In genomic region chr2:158967731-158968395, GRCh38 we compare ENCODE assay signal across 8 cellular contexts. TPM values are rescaled to one million over a fixed set of nuclear protein-coding genes. Genes with fewer than 3 reads are reported as not detected.
DNase-seq lines count a peak whose midpoint lies in the region; ATAC-seq and TF ChIP-seq lines count a peak whose summit lies in the region.

No MANE protein-coding gene starts in this region.

- H3K27ac ChIP-seq in HUES48 (ENCODE audit: low read depth, low read length) (peak overlapping the region; percentile 26), cardiac muscle cell (peak overlapping the region; percentile 96)

- H3K4me1 Mint-ChIP-seq in activated naive CD8-positive, alpha-beta T cell (ENCODE audit: low read depth): peaks cover 15% of the 10 kb centered on the region
- H3K4me1 Mint-ChIP-seq in osteocyte (ENCODE audit: unreplicated experiment): peaks cover 59% of the 10 kb centered on the region

- H3K4me1 ChIP-seq in HUES48 (ENCODE audit: control insufficient read depth, insufficient read depth, low read length) (peaks cover 22% of the 10 kb centered on the region), cardiac muscle cell (ENCODE audit: low read depth) (peaks cover 44% of the 10 kb centered on the region)

- H3K9ac ChIP-seq in HUES48 (ENCODE audit: low read depth, low read length): peak overlapping the region; percentile 36

- H3K36me3 ChIP-seq in HUES48 (ENCODE audit: control insufficient read depth, insufficient read depth, low read length) (no peaks in the 10 kb centered on the region), cardiac muscle cell (no peaks in the 10 kb centered on the region)

- TF ChIP-seq CTCF in cardiac muscle cell (IDR thresholded peaks at IDR 0.05; ENCODE audit: low read depth, low read length): no peak
- TF ChIP-seq CTCF in osteocyte (IDR thresholded peaks at IDR 0.05): no peak

- peaks cover 25% of the 10 kb centered on the region for H3K27me3 Mint-ChIP-seq in activated naive CD8-positive, alpha-beta T cell
- H3K27me3 Mint-ChIP-seq in osteocyte (ENCODE audit: unreplicated experiment): no peaks in the 10 kb centered on the region

- peaks cover 78% of the 10 kb centered on the region for H3K27me3 ChIP-seq in HUES48 (ENCODE audit: control insufficient read depth, insufficient read depth, low read length)
- H3K27me3 ChIP-seq in cardiac muscle cell: no peaks in the 10 kb centered on the region

- no peaks in the 10 kb centered on the region for H3K36me3 Mint-ChIP-seq in activated naive CD8-positive, alpha-beta T cell
- no peaks in the 10 kb centered on the region for H3K36me3 Mint-ChIP-seq in osteocyte (ENCODE audit: unreplicated experiment)

- DNase-seq in DMS153 treated with DMSO at 0.1 percent for 48 hours (lab: John Stamatoyannopoulos, UW; ENCODE audit: unreplicated experiment) (peak; percentile 57), cardiac muscle cell (ENCODE audit: low read depth in 1 of 2, low spot score in 1 of 2) (peak; percentile 61 to 71), osteocyte (ENCODE audit: extremely low spot score, unreplicated experiment) (peak; percentile 86), NCI-H1105 treated with DMSO at 0.1 percent for 48 hours (lab: John Stamatoyannopoulos, UW) (no peak)
- DNase-seq in stimulated activated CD4-positive, alpha-beta T cell treated with anti-CD3 and anti-CD28 coated beads, Interleukin-4, amount 100 ng/mL, for 4 hours: no peak

- peak overlapping the region; percentile 77 for H3K4me3 ChIP-seq in HUES48 (ENCODE audit: low read depth, low read length)
- H3K4me3 ChIP-seq in cardiac muscle cell: peak overlapping the region; percentile 95

- H3K9me3 ChIP-seq in HUES48 (ENCODE audit: control insufficient read depth, insufficient read depth, low read length) (no peaks in the 10 kb centered on the region), cardiac muscle cell (ENCODE audit: low read depth) (no peaks in the 10 kb centered on the region)

- no peaks in the 10 kb centered on the region for H3K9me3 Mint-ChIP-seq in activated naive CD8-positive, alpha-beta T cell (ENCODE audit: low read depth)
- H3K9me3 Mint-ChIP-seq in osteocyte (ENCODE audit: unreplicated experiment): no peaks in the 10 kb centered on the region

- peak overlapping the region; percentile 47 for H3K4me3 Mint-ChIP-seq in activated naive CD8-positive, alpha-beta T cell
- peak overlapping the region; percentile 92 for H3K4me3 Mint-ChIP-seq in osteocyte (ENCODE audit: unreplicated experiment)

- no peak overlapping the region for H3K27ac Mint-ChIP-seq in activated naive CD8-positive, alpha-beta T cell
- peak overlapping the region; percentile 98 for H3K27ac Mint-ChIP-seq in osteocyte (ENCODE audit: unreplicated experiment)

- no peak for ATAC-seq in HG02870 (IDR thresholded peaks at IDR 0.05; ENCODE audit: unreplicated experiment)

RNA-seq across cellular contexts. Expression of gene TANC1, which starts 0.6 kb away (rescaled TPM):
- total RNA-seq in cardiac muscle cell: 21.8 and 34.8 TPM in 2 replicates
- 22.1 and 25.0 TPM in 2 replicates for polyA plus RNA-seq in cardiac muscle cell
- total RNA-seq in osteocyte: 36.9 and 37.0 TPM in 2 replicates

Comparison
In these comparisons a context has a peak if more than half of its experiments do, and no peak if none do; other contexts are left out.
1. DNase-seq: peak in DMS153 treated with DMSO at 0.1 percent for 48 hours (single experiment), cardiac muscle cell (2 of 2) and osteocyte (single experiment); none in NCI-H1105 treated with DMSO at 0.1 percent for 48 hours (single experiment) and stimulated activated CD4-positive, alpha-beta T cell treated with anti-CD3 and anti-CD28 coated beads, Interleukin-4, amount 100 ng/mL, for 4 hours (0 of 2).